In genomic region chr17:80545499-80545826, GRCh38 we compare ENCODE assay signal across 8 cellular contexts. TPM values are rescaled to one million over a fixed set of nuclear protein-coding genes. Genes with fewer than 3 reads are reported as not detected.
DNase-seq lines count a peak whose midpoint lies in the region; ATAC-seq, FAIRE-seq and TF ChIP-seq lines count a peak whose summit lies in the region.

No MANE protein-coding gene starts in this region.

- TF ChIP-seq RAD21 in A549 (conservative IDR thresholded peaks at IDR 0.05 in 1 of 2, IDR thresholded peaks at IDR 0.05 in 1 of 2) (no peak), K562 (CRISPR knock-in tag; conservative IDR thresholded peaks at IDR 0.05 in 1 of 2, IDR thresholded peaks at IDR 0.05 in 1 of 2) (no peak)

- CTCF ChIA-PET in A549 (lab: Yijun Ruan, JAX) (interaction anchor here (1.0 to 2.2 kb wide), 5 partner anchors 10 to 70 kb away, joined by 3 to 11 read pairs (median 5); no protein-coding TSS in a partner anchor), K562 (lab: Yijun Ruan, JAX; ENCODE audit: low intra/inter-chr PET ratio) (no interaction called here)

- intact Hi-C loops in K562 (cut with micrococcal nuclease): no loop called here

- H3K4me3 ChIP-seq in A549 (peak overlapping the region; percentile 82), HL-60 (replicated peaks; ENCODE audit: insufficient read depth, low read length) (peak overlapping the region; percentile 87), K562 (peak overlapping the region; percentile 96), mesodermal cell (ENCODE audit: extremely low read depth, insufficient read depth, low read length, poor library complexity, severe bottlenecking) (peak overlapping the region; percentile 97)

- BruUV-seq in K562 (replicated peaks; lab: Mats Ljungman, UMichigan): no TSS peak

- TF ChIP-seq CTCF in A549 (IDR thresholded peaks at IDR 0.05): no peak
- no peak for TF ChIP-seq CTCF in HL-60 (IDR thresholded peaks at IDR 0.05; ENCODE audit: insufficient read depth, low read length)
- no peak for TF ChIP-seq CTCF in K562 (IDR thresholded peaks at IDR 0.05 in 2 of 3, conservative IDR thresholded peaks at IDR 0.05 in 1 of 3; ENCODE audit: insufficient read depth in 2 of 3, low read depth in 1 of 3, low read length in 3 of 3)

- in situ Hi-C loops in K562 (cut with MboI): no loop called here

- H3K9me3 ChIP-seq in A549 (no peaks in the 10 kb centered on the region), K562 (replicated peaks; ENCODE audit: control insufficient read depth, insufficient read depth, low read depth, low read length) (no peaks in the 10 kb centered on the region), mesodermal cell (ENCODE audit: control insufficient read depth, low read length) (no peaks in the 10 kb centered on the region)

- H3K79me2 ChIP-seq in K562 (ENCODE audit: control insufficient read depth, insufficient read depth, low read length): peaks cover 60% of the 10 kb centered on the region

- ATAC-seq in A549 (peak in 1 of 2 experiments; percentile 11; a peak in 3 of 6 replicates), K562 (peak; percentile 71)

- peaks cover 16% of the 10 kb centered on the region; the same call in 2 of the 3 replicates for H3K36me3 ChIP-seq in K562 (ENCODE audit: control insufficient read depth, insufficient read depth, low read length)
- H3K36me3 ChIP-seq in mesodermal cell (ENCODE audit: control insufficient read depth, insufficient read depth, low read length): peaks cover 11% of the 10 kb centered on the region

- H3K4me1 ChIP-seq in A549: peaks cover 29% of the 10 kb centered on the region
- H3K4me1 ChIP-seq in K562 (replicated peaks in 1 of 2; ENCODE audit: control insufficient read depth in 2 of 2, insufficient read depth in 2 of 2, low read length in 2 of 2): peaks cover 5 to 8% of the 10 kb centered on the region in 2 experiments; a peak in 3 of 5 replicates
- H3K4me1 ChIP-seq in mesodermal cell (ENCODE audit: control insufficient read depth, insufficient read depth, low read length, poor library complexity, severe bottlenecking): peaks cover 11% of the 10 kb centered on the region

- DNase-seq in A549 (ENCODE audit: low read depth in 1 of 2, low spot score in 1 of 2) (peak in 1 of 2 experiments; percentile 53), HL-60 (ENCODE audit: low read depth in 1 of 2, low spot score in 1 of 2) (peak; percentile 35 to 47), K562 (ENCODE audit: extremely low read depth in 1 of 4, low spot score in 3 of 4) (peak; percentile 61 to 68 (median 62)), NCI-H2227 treated with DMSO at 0.1 percent for 48 hours (lab: John Stamatoyannopoulos, UW) (no peak), LoVo (ENCODE audit: low spot score) (no peak), NCI-H1930 (lab: John Stamatoyannopoulos, UW) (no peak), 8988T (no peak)

- peak overlapping the region; percentile 96 for H2AFZ ChIP-seq in K562 (ENCODE audit: low read depth, low read length)

- peaks cover 9% of the 10 kb centered on the region for H4K20me1 ChIP-seq in K562 (replicated peaks; ENCODE audit: control insufficient read depth, insufficient read depth, low read length)

- no peaks in the 10 kb centered on the region for H3K9me1 ChIP-seq in K562 (ENCODE audit: control insufficient read depth, insufficient read depth, low read length)

- H3K27ac ChIP-seq in A549 (peak overlapping the region; percentile 83 to 91), HL-60 (replicated peaks) (peak overlapping the region; percentile 93), K562 (ENCODE audit: extremely low read depth, low read depth, low read length) (peak overlapping the region; percentile 97), mesodermal cell (ENCODE audit: low read depth, low read length, severe bottlenecking) (peak overlapping the region; percentile 79)

- POLR2A ChIA-PET in A549 (lab: Yijun Ruan, JAX): no interaction called here
- POLR2A ChIA-PET in K562 (lab: Yijun Ruan, JAX): interaction anchor here (0.7 to 3.7 kb wide), 5 partner anchors 10 to 544 kb away, joined by 3 to 17 read pairs (median 3); no protein-coding TSS in a partner anchor

- H3K9ac ChIP-seq in K562 (ENCODE audit: insufficient read depth in 1 of 2, low read depth in 2 of 2, low read length in 2 of 2): peak overlapping the region; percentile 97 to 98

- H3K4me2 ChIP-seq in A549 (peak overlapping the region; percentile 98), K562 (ENCODE audit: insufficient read depth, low read length) (peak overlapping the region; percentile 99)

- no peaks in the 10 kb centered on the region for H3K27me3 ChIP-seq in HL-60 (ENCODE audit: insufficient read depth, poor library complexity, severe bottlenecking)
- H3K27me3 ChIP-seq in K562 (ENCODE audit: control insufficient read depth in 2 of 2, insufficient read depth in 2 of 2, low read length in 2 of 2): peaks cover 0 to 17% of the 10 kb centered on the region in 2 experiments; a peak in 3 of 5 replicates

- 11% methylated on average over 8 of the region's 8 CpGs for WGBS in A549 (ENCODE audit: missing lambda C conversion rate)
- 0% methylated on average over 8 of the region's 8 CpGs for WGBS in K562 (ENCODE audit: insufficient coverage, low coverage, missing lambda C conversion rate)
- WGBS in mesodermal cell (ENCODE audit: insufficient coverage in 2 of 2), 2 experiments: 3 to 7% methylated on average over 6 of the region's 8 CpGs

- TF ChIP-seq POLR2A in A549 (IDR thresholded peaks at IDR 0.05; ENCODE audit: low read length): no peak
- TF ChIP-seq POLR2A in K562 (conservative IDR thresholded peaks at IDR 0.05): no peak

- FAIRE-seq in A549 (lab: Jason Lieb, UNC) (no peak), K562 (lab: Jason Lieb, UNC) (peak; percentile 58)

- TF ChIP-seq EP300 in A549 (IDR thresholded peaks at IDR 0.05) (no peak), K562 (IDR thresholded peaks at IDR 0.05; ENCODE audit: low read length) (no peak)

TF ChIP-seq in A549, 52 proteins besides CTCF, POLR2A, EP300 and RAD21:
- TF ChIP-seq KDM1A (IDR thresholded peaks at IDR 0.05; ENCODE audit: low read depth) (0 out of 2 replicates have a peak, but pooled peaks have one; percentile 25), NFE2L2 (conservative IDR thresholded peaks at IDR 0.05; ENCODE audit: low read length) (no peak), FOSL2 (IDR thresholded peaks at IDR 0.05) (no peak), FOSL2 (CRISPR knock-in tag; IDR thresholded peaks at IDR 0.05) (no peak), NR3C1 (IDR thresholded peaks at IDR 0.05) (no peak), ESRRA (IDR thresholded peaks at IDR 0.05; ENCODE audit: borderline replicate concordance, low read length) (no peak)

TF ChIP-seq in K562, 482 proteins besides CTCF, POLR2A, EP300 and RAD21 (continues in another document):
- 0 out of 2 replicates have a peak, but pooled peaks have one; percentile 32 for TF ChIP-seq FOXM1 (IDR thresholded peaks at IDR 0.05; ENCODE audit: low read depth)
- TF ChIP-seq FOXM1 (CRISPR knock-in tag; IDR thresholded peaks at IDR 0.05; ENCODE audit: low read depth): no peak
- no peak for TF ChIP-seq PRMT5 (CRISPR knock-in tag; IDR thresholded peaks at IDR 0.05)
- TF ChIP-seq ZNF12 (CRISPR knock-in tag; IDR thresholded peaks at IDR 0.05): no peak
- TF ChIP-seq SIN3A (IDR thresholded peaks at IDR 0.05; ENCODE audit: borderline replicate concordance in 2 of 2, control insufficient read depth in 1 of 2, low read depth in 2 of 2, low read length in 2 of 2): no peak
- TF ChIP-seq FUS (optimal IDR thresholded peaks at IDR 0.05; ENCODE audit: low read depth, low read length): no peak
- TF ChIP-seq PATZ1 (CRISPR knock-in tag; IDR thresholded peaks at IDR 0.05; ENCODE audit: borderline replicate concordance): no peak

RNA-seq across cellular contexts. Expression of gene RPTOR, which starts 0.8 kb away (rescaled TPM):
- 10.8 and 11.1 TPM in 2 replicates for polyA plus RNA-seq in A549 (2011; rRNA removed)
- polyA plus RNA-seq in A549 (2012; cell fraction: cytosol; rRNA removed): 18.0 and 19.3 TPM in 2 replicates
- polyA plus RNA-seq in A549 (2012; cell fraction: nucleus; rRNA removed): 47.9 and 53.7 TPM in 2 replicates
- 27.1 to 27.9 TPM (median 27.1 TPM) in 3 replicates for polyA plus RNA-seq in A549 (2017; fragmentation: RNase III; extraction: RNeasy Plus Mini Kit Qiagen cat#74134 plus additional on column Dnase treatment)
- polyA minus RNA-seq in A549 (2011; rRNA and poly(A)+ RNA removed): 30.9 and 48.0 TPM in 2 replicates
- 170 and 226 TPM in 2 replicates for total RNA-seq in K562 (2011; cell fraction: chromatin; rRNA removed; ENCODE audit: low replicate concordance)
- 113 and 116 TPM in 2 replicates for total RNA-seq in K562 (2011; cell fraction: nucleolus; rRNA removed)
- 108 and 117 TPM in 2 replicates for total RNA-seq in K562 (2011; cell fraction: nucleoplasm; rRNA removed)
- total RNA-seq in K562 (2014; rRNA removed): 18.6 and 19.1 TPM in 2 replicates
- 10.2 and 10.4 TPM in 2 replicates for total RNA-seq in K562 (2014; rRNA removed; fragmentation: Illumina TruSeq; extraction: Trizol)
- total RNA-seq in K562 (2015; rRNA removed; fragmentation: Illumina TruSeq; extraction: Trizol): 9.5 and 10.7 TPM in 2 replicates
- 46.1 and 54.1 TPM in 2 replicates for total RNA-seq in K562 (2021)
- 4.4 and 7.2 TPM in 2 replicates for polyA plus RNA-seq in K562 (2011; rRNA removed)
- polyA plus RNA-seq in K562 (2011; cell fraction: cytosol; rRNA removed): 4.5 and 7.5 TPM in 2 replicates
- 23.2 and 25.8 TPM in 2 replicates for polyA plus RNA-seq in K562 (2011; cell fraction: nucleus; rRNA removed)
- polyA plus RNA-seq in K562 (2012): 19.9 and 23.1 TPM in 2 replicates
- 11.7 and 16.8 TPM in 2 replicates for polyA plus RNA-seq in K562 (2014; fragmentation: Illumina TruSeq; extraction: Trizol)
- polyA plus RNA-seq in K562 (2014; fragmentation: Nextera tagmentation; extraction: Ambion mirVana): under 1 TPM; 0.24 to 0.35 TPM
- 10.7 and 14.7 TPM in 2 replicates for polyA plus RNA-seq in K562 (2014; rRNA removed)
- 16.6 and 17.9 TPM in 2 replicates for polyA minus RNA-seq in K562 (2011; rRNA and poly(A)+ RNA removed)
- polyA minus RNA-seq in K562 (2011; cell fraction: cytosol; rRNA and poly(A)+ RNA removed): 21.9 and 26.8 TPM in 2 replicates
- 43.2 and 63.5 TPM in 2 replicates for polyA minus RNA-seq in K562 (2011; cell fraction: nucleus; rRNA and poly(A)+ RNA removed)
- polyA plus RNA-seq in mesodermal cell (2013, experiment 1 of 2): 18.1 TPM
- polyA plus RNA-seq in mesodermal cell (2013, experiment 2 of 2): 15.1 TPM

Comparison
In these comparisons a context has a peak if more than half of its experiments do, and no peak if none do; other contexts are left out.
1. DNase-seq: peak in HL-60 (2 of 2) and K562 (4 of 4); none in NCI-H2227 treated with DMSO at 0.1 percent for 48 hours (single experiment), LoVo (single experiment), NCI-H1930 (0 of 2) and 8988T (single experiment).
2. Of the 35 proteins assayed by ChIP-seq in both K562 and A549: peak only in K562: CEBPB; only in A549: none; in both: none; in neither: 33; mixed calls (peak in some experiments, not most) for 1.
3. Peak in every context shown above with its lines, with median percentiles within 50 percentile points of each other: H3K27ac ChIP-seq and H3K4me3 ChIP-seq.